Comparison of ENCODE assay signal across 23 cellular contexts in genomic region chr11:75472081-75472732, GRCh38. TPM values are rescaled to one million over a fixed set of nuclear protein-coding genes. Genes with fewer than 3 reads are reported as not detected.
A peak's percentile ranks its signal among the peaks of the same experiment; 100 is the strongest.
DNase-seq lines count a peak whose midpoint lies in the region; ATAC-seq and TF ChIP-seq lines count a peak whose summit lies in the region.
"Had no signal": no experiment of that assay in that cellular context is flagged by ENCODE, and none has a peak within 500 bp of the region (broad histone marks: within the 10 kb centered on the region; RNA-seq: fewer than 3 reads in every experiment).

No MANE protein-coding gene starts in this region.

- no peaks in the 10 kb centered on the region for H3K79me1 ChIP-seq in neuronal stem cell (ENCODE audit: low read depth, low read length)

- H3K9ac ChIP-seq in Karpas-422 (ENCODE audit: low read length), result peak overlapping the region; percentile 34; the same call in 1 of the 2 replicates
- H3K9ac ChIP-seq in neuronal stem cell (ENCODE audit: low read depth, low read length, poor library complexity), result no peak overlapping the region
- H3K9ac ChIP-seq: KMS-11 had no signal

- H3K4me2 ChIP-seq in Karpas-422 (ENCODE audit: low read depth, low read length, poor library complexity, severe bottlenecking) (peak overlapping the region; percentile 59), neuronal stem cell (ENCODE audit: insufficient read depth, low read length, poor library complexity, severe bottlenecking) (no peak overlapping the region)
- H3K4me2 ChIP-seq: KMS-11 had no signal

- H3K9me3 ChIP-seq in Karpas-422 (ENCODE audit: low read length) (no peaks in the 10 kb centered on the region), lower lobe of right lung (no peaks in the 10 kb centered on the region), neuronal stem cell (replicated peaks in 1 of 2; ENCODE audit: control insufficient read depth in 2 of 2, insufficient read depth in 1 of 2, low read depth in 1 of 2, low read length in 2 of 2) (no peaks in the 10 kb centered on the region)

- H3K23ac ChIP-seq in neuronal stem cell (ENCODE audit: low read depth, low read length, poor library complexity), result no peak overlapping the region

- H3K27me3 Mint-ChIP-seq in endothelial cell (ENCODE audit: unreplicated experiment), result peaks cover 14% of the 10 kb centered on the region

- H3K9me3 Mint-ChIP-seq in endothelial cell (ENCODE audit: unreplicated experiment), result no peaks in the 10 kb centered on the region
- H3K9me3 Mint-ChIP-seq: CD8-positive, alpha-beta memory T cell had no signal

- no peak overlapping the region for H4K91ac ChIP-seq in neuronal stem cell (ENCODE audit: low read depth, low read length, poor library complexity)

- H3K4ac ChIP-seq in neuronal stem cell (ENCODE audit: low read length), result no peak overlapping the region

- peak overlapping the region; percentile 6 for H3K27ac Mint-ChIP-seq in endothelial cell (ENCODE audit: unreplicated experiment)

- H3K27ac ChIP-seq in Karpas-422 (ENCODE audit: low read length) (peak overlapping the region; percentile 83), lower lobe of right lung (no peak overlapping the region), neuronal stem cell (replicated peaks; ENCODE audit: low read length) (no peak overlapping the region)
- H3K27ac ChIP-seq: C4-2B, KMS-11 had no signal

- H3K4me3 ChIP-seq in Karpas-422 (ENCODE audit: low read length), result no peak overlapping the region
- no peak overlapping the region for H3K4me3 ChIP-seq in lower lobe of right lung
- no peak overlapping the region for H3K4me3 ChIP-seq in neuronal stem cell (ENCODE audit: low read length in 2 of 2)

- no peaks in the 10 kb centered on the region for H3K27me3 ChIP-seq in Karpas-422 (ENCODE audit: low read length)
- no peaks in the 10 kb centered on the region for H3K27me3 ChIP-seq in lower lobe of right lung (ENCODE audit: low read depth)
- peaks cover 0 to 23% (median 0%) of the 10 kb centered on the region in 3 experiments for H3K27me3 ChIP-seq in neuronal stem cell (ENCODE audit: control insufficient read depth in 3 of 3, insufficient read depth in 3 of 3, low read depth in 1 of 3, low read length in 3 of 3)

- H2BK120ac ChIP-seq in neuronal stem cell (ENCODE audit: low read depth, low read length), result no peak overlapping the region

- no CpG with 5 or more reads among the region's 5 CpGs for WGBS in neuronal stem cell (ENCODE audit: extremely low coverage in 2 of 2, insufficient read length in 2 of 2, insufficient replicate concordance in 1 of 2), 2 donors

- H3K14ac ChIP-seq in neuronal stem cell (ENCODE audit: low read length), result no peak overlapping the region

- no peak overlapping the region for H2AK5ac ChIP-seq in neuronal stem cell (ENCODE audit: low read depth, low read length)

- H3K9me2 ChIP-seq in Karpas-422 (replicated peaks; ENCODE audit: insufficient read depth, low read length), result no peaks in the 10 kb centered on the region

- H3K79me2 ChIP-seq in Karpas-422 (ENCODE audit: low read length), result peaks cover 68% of the 10 kb centered on the region

- peak overlapping the region; percentile 13 for H3K4me3 Mint-ChIP-seq in endothelial cell (ENCODE audit: unreplicated experiment)
- H3K4me3 Mint-ChIP-seq: CD8-positive, alpha-beta memory T cell had no signal

- H3K36me3 Mint-ChIP-seq in endothelial cell (ENCODE audit: low read depth, unreplicated experiment), result peaks cover 54% of the 10 kb centered on the region

- DNase-seq in Karpas-422, result no peak
- no peak for DNase-seq in endothelial cell (ENCODE audit: low spot score)
- peak; percentile 24 for DNase-seq in lower lobe of right lung
- no peak for DNase-seq in neuronal stem cell (ENCODE audit: low spot score)
- DNase-seq in HT-29 (ENCODE audit: low spot score), result no peak
- DNase-seq in cerebellum (ENCODE audit: low spot score), result no peak
- no peak for DNase-seq in midbrain (lab: John Stamatoyannopoulos, UW)
- DNase-seq: Calu3; CD8-positive, alpha-beta memory T cell; DMS153; GOT3; NCI-H1105; NCI-H146; NCI-H2081; NCI-H2171; NCI-H345; NCI-H524 treated with DMSO at 0.1 percent for 48 hours had no signal

- H3K4me1 ChIP-seq in Karpas-422 (ENCODE audit: low read length) (peaks cover 95% of the 10 kb centered on the region), lower lobe of right lung (peaks cover 58% of the 10 kb centered on the region), neuronal stem cell (ENCODE audit: control insufficient read depth in 2 of 2, insufficient read depth in 1 of 2, low read depth in 1 of 2, low read length in 2 of 2) (peaks cover 18 to 47% of the 10 kb centered on the region in 2 donors)

- H3K18ac ChIP-seq in neuronal stem cell (ENCODE audit: low read length), result peak overlapping the region; percentile 21

- intact Hi-C loops in lower lobe of right lung (cut with DNase I), result no loop called here

- H4K20me1 ChIP-seq in Karpas-422 (ENCODE audit: insufficient read depth, low read depth, low read length), result no peaks in the 10 kb centered on the region

- no peak overlapping the region for H2BK12ac ChIP-seq in neuronal stem cell (ENCODE audit: low read length)

- H3K4me1 Mint-ChIP-seq in endothelial cell (ENCODE audit: unreplicated experiment), result peaks cover 79% of the 10 kb centered on the region

- H2BK5ac ChIP-seq in neuronal stem cell (ENCODE audit: low read length), result no peak overlapping the region

- peaks cover 29% of the 10 kb centered on the region for H3K36me3 ChIP-seq in Karpas-422 (ENCODE audit: insufficient read depth, low read length)
- no peaks in the 10 kb centered on the region for H3K36me3 ChIP-seq in lower lobe of right lung
- H3K36me3 ChIP-seq in neuronal stem cell (replicated peaks in 1 of 2; ENCODE audit: control insufficient read depth in 2 of 2, insufficient read depth in 2 of 2, low read length in 2 of 2), result no peaks in the 10 kb centered on the region

- no peak for ATAC-seq in lower lobe of right lung
- no peak for ATAC-seq in HG03342 (IDR thresholded peaks at IDR 0.05; ENCODE audit: unreplicated experiment)
- ATAC-seq: HCT116, Panc1 had no signal

- no peak overlapping the region for H4K8ac ChIP-seq in neuronal stem cell (ENCODE audit: low read depth, low read length)

- TF ChIP-seq CTCF in endothelial cell (IDR thresholded peaks at IDR 0.05; ENCODE audit: unreplicated experiment), result no peak
- no peak for TF ChIP-seq CTCF in lower lobe of right lung (IDR thresholded peaks at IDR 0.05)

- H2AFZ ChIP-seq in Karpas-422 (ENCODE audit: low read length) (no peak overlapping the region), neuronal stem cell (ENCODE audit: low read length) (no peak overlapping the region)

- no peak overlapping the region for H2BK15ac ChIP-seq in neuronal stem cell (ENCODE audit: low read length)

RNA-seq across cellular contexts. Expression of gene KLHL35, which starts 39.2 kb away (rescaled TPM):
- 1.3 and 8.5 TPM in 2 replicates for total RNA-seq in Karpas-422 (2014; rRNA removed; shearing (Covaris generic); ENCODE audit: low replicate concordance)
- 2.8 TPM for total RNA-seq in endothelial cell (ENCODE audit: unreplicated experiment)
- total RNA-seq in lower lobe of right lung, result 2.6 TPM
- 1.2 TPM for polyA plus RNA-seq in neuronal stem cell (2013, experiment 1 of 2)
- 1.5 TPM for polyA plus RNA-seq in neuronal stem cell (2013, experiment 2 of 2)
- total RNA-seq in HT-29 (2014; rRNA removed; shearing (Covaris generic)), result 20.5 and 23.5 TPM in 2 replicates
- 17.0 TPM for total RNA-seq in cerebellum
- total RNA-seq: G401 had no signal

RNA-seq across cellular contexts. Expression of gene GDPD5, which starts 53.5 kb away (rescaled TPM):
- total RNA-seq in Karpas-422 (2014; rRNA removed; shearing (Covaris generic); ENCODE audit: low replicate concordance), result 137 and 237 TPM in 2 replicates
- total RNA-seq in endothelial cell (ENCODE audit: unreplicated experiment) (674 TPM), lower lobe of right lung (15.8 TPM), cerebellum (30.2 TPM)
- 10.9 TPM for polyA plus RNA-seq in neuronal stem cell (2013, experiment 1 of 2)
- 11.1 TPM for polyA plus RNA-seq in neuronal stem cell (2013, experiment 2 of 2)
- 2.8 and 4.0 TPM in 2 replicates for total RNA-seq in HT-29 (2014; rRNA removed; shearing (Covaris generic))
